In the genomic region with DNA sequence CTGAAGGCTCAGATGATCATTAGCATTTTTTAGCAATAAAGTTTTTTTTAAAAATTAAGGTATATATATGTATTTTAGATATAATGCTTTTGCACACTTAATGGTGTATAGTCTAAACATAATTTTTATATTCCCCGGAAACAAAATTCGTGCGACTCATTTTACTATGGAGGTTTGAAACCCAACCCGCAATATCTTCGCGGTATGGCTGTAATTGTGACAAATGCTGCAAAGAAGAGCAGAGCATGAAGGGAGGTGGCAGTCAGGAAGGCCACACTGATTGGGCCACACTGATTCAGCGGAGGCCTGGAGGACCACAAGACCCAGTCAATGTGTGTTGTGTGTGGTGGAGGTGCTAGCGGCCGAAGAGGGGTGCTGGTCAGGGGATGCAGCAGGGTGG, we compare ENCODE assay signal across 8 cellular contexts. TPM values are rescaled to one million over a fixed set of nuclear protein-coding genes. Genes with fewer than 3 reads are reported as not detected.
DNase-seq lines count a peak whose midpoint lies in the region; ATAC-seq, FAIRE-seq and TF ChIP-seq lines count a peak whose summit lies in the region.

No MANE protein-coding gene starts in this region.

- intact Hi-C loops in CD14-positive monocyte (cut with micrococcal nuclease), result loop anchor here (2.0 to 5.0 kb wide), 3 partner anchors 47 to 98 kb away; no protein-coding TSS in a partner anchor

- peak overlapping the region; percentile 54; the same call in 1 of the 2 replicates for H3K18ac ChIP-seq in H1 (ENCODE audit: extremely low read depth, low read length)

- H3K4me1 Mint-ChIP-seq in CD14-positive monocyte (peaks cover 10% of the 10 kb centered on the region), neural progenitor cell (peaks cover 8% of the 10 kb centered on the region)

- no peak overlapping the region for H3K4ac ChIP-seq in H1 (replicated peaks; ENCODE audit: insufficient read length, low read depth, low read length)

- H3K9me3 ChIP-seq in NT2/D1 (ENCODE audit: insufficient read depth, low read length) (no peaks in the 10 kb centered on the region), H1 (ENCODE audit: insufficient read depth in 2 of 2, low read depth in 1 of 2, low read length in 1 of 2) (no peaks in the 10 kb centered on the region), neural progenitor cell (ENCODE audit: low read depth) (no peaks in the 10 kb centered on the region)

- no peak for TF ChIP-seq POLR2A in H1 (IDR thresholded peaks at IDR 0.05; ENCODE audit: control extremely low read depth in 1 of 2, low read depth in 2 of 2, low read length in 2 of 2)

- H4K5ac ChIP-seq in H1 (ENCODE audit: insufficient read length, low read depth, low read length), result no peak overlapping the region

- H3K4me1 ChIP-seq in NT2/D1 (ENCODE audit: insufficient read depth, insufficient read length), result peaks cover 4% of the 10 kb centered on the region
- peaks cover 3 to 12% (median 7%) of the 10 kb centered on the region in 4 experiments; a peak in 4 of 7 replicates for H3K4me1 ChIP-seq in H1 (replicated peaks in 1 of 4; ENCODE audit: control insufficient read depth in 3 of 4, insufficient read depth in 4 of 4, low read length in 3 of 4)
- no peaks in the 10 kb centered on the region for H3K4me1 ChIP-seq in neural progenitor cell

- H2AK5ac ChIP-seq in H1 (ENCODE audit: low read depth, low read length), result peak overlapping the region; percentile 70; the same call in 1 of the 2 replicates

- no peaks in the 10 kb centered on the region for H4K20me1 ChIP-seq in H1 (replicated peaks in 1 of 2; ENCODE audit: control insufficient read depth in 1 of 2, insufficient read depth in 2 of 2, low read length in 2 of 2)
- no peaks in the 10 kb centered on the region for H4K20me1 ChIP-seq in neural progenitor cell (ENCODE audit: low read depth)

- H3K4me3 ChIP-seq in NT2/D1 (ENCODE audit: insufficient read length, low read depth) (peak overlapping the region; percentile 45), H1 (ENCODE audit: extremely low read depth in 1 of 4, insufficient read depth in 2 of 4, low read depth in 3 of 4, low read length in 4 of 4) (peak overlapping the region in 1 of 4 experiments; percentile 63; a peak in 2 of 8 replicates), neural progenitor cell (peak overlapping the region; percentile 53)

- CTCF ChIA-PET in H1 (lab: Charles Lee; ENCODE audit: partially characterized antibody), result interaction anchor here (0.6 kb wide), 1 partner anchor 71 kb away, joined by 3 read pairs; no protein-coding TSS in a partner anchor

- H3K36me3 ChIP-seq in NT2/D1 (ENCODE audit: insufficient read depth, insufficient read length, low read length) (no peaks in the 10 kb centered on the region), H1 (ENCODE audit: control insufficient read depth in 2 of 4, insufficient read depth in 4 of 4, low read length in 3 of 4) (no peaks in the 10 kb centered on the region), neural progenitor cell (no peaks in the 10 kb centered on the region)

- H3K27ac Mint-ChIP-seq in CD14-positive monocyte (peak overlapping the region in 1 of 7 donors; percentile 40), neural progenitor cell (no peak overlapping the region)

- TF ChIP-seq CTCF in CD14-positive monocyte (IDR thresholded peaks at IDR 0.05) (no peak), H1 (IDR thresholded peaks at IDR 0.05; ENCODE audit: control extremely low read depth in 1 of 3, insufficient read depth in 1 of 3, low read depth in 1 of 3, low read length in 3 of 3) (no peak), neural progenitor cell (IDR thresholded peaks at IDR 0.05) (no peak)

- 93% methylated on average over 9 of the region's 9 CpGs; no CpG with 5 or more reads in 1 of the 2 experiments for WGBS in H1 (ENCODE audit: extremely low coverage in 1 of 2, insufficient coverage in 1 of 2, insufficient read length in 1 of 2, insufficient replicate concordance in 2 of 2, low coverage in 1 of 2, low lambda C conversion rate in 2 of 2, missing lambda C conversion rate in 1 of 2), 2 experiments

- peak overlapping the region; percentile 63 for H2AFZ ChIP-seq in H1 (ENCODE audit: low read length)
- peak overlapping the region; percentile 97 for H2AFZ ChIP-seq in neural progenitor cell (replicated peaks)

- H3K4me3 Mint-ChIP-seq in CD14-positive monocyte (peak overlapping the region; percentile 74 to 91), neural progenitor cell (peak overlapping the region; percentile 70)

- no peak overlapping the region for H2BK5ac ChIP-seq in H1 (ENCODE audit: low read depth, low read length)

- H4K91ac ChIP-seq in H1 (replicated peaks; ENCODE audit: insufficient read length, low read length), result no peak overlapping the region

- no peaks in the 10 kb centered on the region for H3K79me2 ChIP-seq in H1 (ENCODE audit: control insufficient read depth in 1 of 2, insufficient read depth in 2 of 2, low read length in 2 of 2)
- no peaks in the 10 kb centered on the region for H3K79me2 ChIP-seq in neural progenitor cell (ENCODE audit: low read depth)

- FAIRE-seq in H1 (lab: Jason Lieb, UNC), result no peak

- H3K9ac ChIP-seq in NT2/D1 (ENCODE audit: insufficient read length, low read depth) (peak overlapping the region; percentile 79), H1 (replicated peaks in 1 of 4; ENCODE audit: extremely low read depth in 1 of 4, low read depth in 3 of 4, low read length in 3 of 4) (no peak overlapping the region), neural progenitor cell (no peak overlapping the region)

- no peak overlapping the region for H3K14ac ChIP-seq in H1 (ENCODE audit: insufficient read length)

- no peak overlapping the region for H3K56ac ChIP-seq in H1 (replicated peaks; ENCODE audit: insufficient read length, low read depth, low read length)

- H3K4me2 ChIP-seq in H1 (ENCODE audit: insufficient read depth in 1 of 2, low read depth in 2 of 2, low read length in 2 of 2), result peak overlapping the region; percentile 13 to 83; a peak in 3 of 4 replicates
- peak overlapping the region; percentile 80 for H3K4me2 ChIP-seq in neural progenitor cell

- peak overlapping the region; percentile 90; the same call in 1 of the 2 replicates for H4K8ac ChIP-seq in H1 (ENCODE audit: extremely low read depth, insufficient read depth, low read length)

- ATAC-seq in HG02759 (IDR thresholded peaks at IDR 0.05; ENCODE audit: unreplicated experiment), result no peak

- H3F3A ChIP-seq in neural progenitor cell (ENCODE audit: low read depth), result no peaks in the 10 kb centered on the region

- H3K23ac ChIP-seq in H1 (ENCODE audit: insufficient read length), result no peak overlapping the region

- H3K36me3 Mint-ChIP-seq in CD14-positive monocyte (peaks cover 0 to 2% of the 10 kb centered on the region in 2 donors), neural progenitor cell (no peaks in the 10 kb centered on the region)

- no peaks in the 10 kb centered on the region for H3K79me1 ChIP-seq in H1 (ENCODE audit: low read depth, low read length)

- peak overlapping the region; percentile 69; the same call in 1 of the 2 replicates for H2BK12ac ChIP-seq in H1 (ENCODE audit: low read depth, low read length)

- H3K9me3 Mint-ChIP-seq in CD14-positive monocyte, result no peaks in the 10 kb centered on the region
- no peaks in the 10 kb centered on the region for H3K9me3 Mint-ChIP-seq in neural progenitor cell

- H3K27me3 Mint-ChIP-seq in CD14-positive monocyte (ENCODE audit: low read depth in 3 of 3) (peaks cover 6 to 9% (median 7%) of the 10 kb centered on the region in 3 donors), neural progenitor cell (ENCODE audit: insufficient read depth, low read depth) (peaks cover 6% of the 10 kb centered on the region)

- TF ChIP-seq RAD21 in H1 (IDR thresholded peaks at IDR 0.05 in 1 of 2, conservative IDR thresholded peaks at IDR 0.05 in 1 of 2; ENCODE audit: low read depth in 2 of 2, low read length in 2 of 2), result no peak

- H3K27ac ChIP-seq in H1 (ENCODE audit: low read depth, low read length), result no peak overlapping the region
- H3K27ac ChIP-seq in neural progenitor cell, result no peak overlapping the region

- H3K23me2 ChIP-seq in H1 (ENCODE audit: low read depth, low read length), result no peaks in the 10 kb centered on the region; the same call in 1 of the 2 replicates

- no peak overlapping the region for H2BK15ac ChIP-seq in H1 (ENCODE audit: low read length)

- TF ChIP-seq EP300 in H1 (IDR thresholded peaks at IDR 0.05; ENCODE audit: borderline replicate concordance in 1 of 2, low read depth in 2 of 2, low read length in 2 of 2), result no peak

- H3K27me3 ChIP-seq in NT2/D1 (ENCODE audit: insufficient read depth, insufficient read length), result peaks cover 12% of the 10 kb centered on the region
- peaks cover 0 to 2% (median 0%) of the 10 kb centered on the region in 4 experiments; a peak in 1 of 7 replicates for H3K27me3 ChIP-seq in H1 (replicated peaks in 1 of 4; ENCODE audit: control insufficient read depth in 3 of 4, extremely low read depth in 1 of 4, insufficient read depth in 3 of 4, low read length in 3 of 4)
- peaks cover 4% of the 10 kb centered on the region for H3K27me3 ChIP-seq in neural progenitor cell

- POLR2A ChIA-PET in H1 (lab: Charles Lee; ENCODE audit: partially characterized antibody), result no interaction called here

- H2BK120ac ChIP-seq in H1 (replicated peaks; ENCODE audit: low read depth, low read length), result no peak overlapping the region

- no peak overlapping the region for H2BK20ac ChIP-seq in H1 (ENCODE audit: low read length)

- DNase-seq in CD14-positive monocyte (ENCODE audit: low spot score), result no peak
- no peak for DNase-seq in NT2/D1 (ENCODE audit: low read depth, low spot score)
- DNase-seq in H1 (ENCODE audit: low read depth in 1 of 2, low spot score in 2 of 2), result no peak
- DNase-seq in neural progenitor cell (ENCODE audit: low spot score), result no peak
- no peak for DNase-seq in central memory CD4-positive, alpha-beta T cell
- no peak for DNase-seq in stimulated activated CD8-positive, alpha-beta memory T cell treated with anti-CD3 and anti-CD28 coated beads, Interleukin-4, amount 100 ng/mL, for 48 hours
- no peak for DNase-seq in GDM1 (lab: John Stamatoyannopoulos, UW)

RNA-seq across cellular contexts. Expression of gene CYP8B1, which starts 4.5 kb away (rescaled TPM):
- polyA plus RNA-seq in CD14-positive monocyte (not detected), H1 (2011; rRNA removed) (not detected in 2 replicates)
- total RNA-seq in H1 (2021; fragmentation: NEBNext Ultra II Directional; extraction: Animal tissue kit (Norgen Biotek cat#: 25700)), result not detected in 2 replicates
- polyA plus RNA-seq in H1 (2011; cell fraction: cytosol; rRNA removed), result not detected
- polyA plus RNA-seq in H1 (2011; cell fraction: nucleus; rRNA removed), result not detected
- polyA plus RNA-seq in H1 (2012, experiment 1 of 2), result not detected in 4 replicates
- polyA plus RNA-seq in H1 (2012, experiment 2 of 2), result not detected
- polyA plus RNA-seq in H1 (2013, experiment 1 of 2), result not detected
- not detected for polyA plus RNA-seq in H1 (2013, experiment 2 of 2)
- not detected in 2 replicates for polyA minus RNA-seq in H1 (2011; rRNA and poly(A)+ RNA removed)
- not detected for polyA minus RNA-seq in H1 (2011; cell fraction: cytosol; rRNA and poly(A)+ RNA removed)
- not detected for polyA minus RNA-seq in H1 (2011; cell fraction: nucleus; rRNA and poly(A)+ RNA removed)
- total RNA-seq in neural progenitor cell (ENCODE audit: low replicate concordance), result not detected in 2 replicates

RNA-seq across cellular contexts. Expression of gene ZNF662, which starts 25.8 kb away (rescaled TPM):
- not detected for polyA plus RNA-seq in CD14-positive monocyte
- not detected in 2 replicates for total RNA-seq in H1 (2021; fragmentation: NEBNext Ultra II Directional; extraction: Animal tissue kit (Norgen Biotek cat#: 25700))
- polyA plus RNA-seq in H1 (2011; rRNA removed), result 0.03 TPM in 1 of 2 replicates, not detected in the other
- polyA plus RNA-seq in H1 (2011; cell fraction: cytosol; rRNA removed), result 0.12 TPM
- 0.09 TPM for polyA plus RNA-seq in H1 (2011; cell fraction: nucleus; rRNA removed)
- 0.05 to 0.24 TPM in 2 of 4 replicates, not detected in the others for polyA plus RNA-seq in H1 (2012, experiment 1 of 2)
- polyA plus RNA-seq in H1 (2012, experiment 2 of 2), result not detected
- polyA plus RNA-seq in H1 (2013, experiment 1 of 2), result 0.34 TPM
- polyA plus RNA-seq in H1 (2013, experiment 2 of 2), result 0.11 TPM
- polyA minus RNA-seq in H1 (2011; rRNA and poly(A)+ RNA removed), result 0.12 TPM in 1 of 2 replicates, not detected in the other
- not detected for polyA minus RNA-seq in H1 (2011; cell fraction: cytosol; rRNA and poly(A)+ RNA removed)
- polyA minus RNA-seq in H1 (2011; cell fraction: nucleus; rRNA and poly(A)+ RNA removed), result not detected
- total RNA-seq in neural progenitor cell (ENCODE audit: low replicate concordance), result not detected in 2 replicates
